15 cellular contexts compared by ENCODE assay signal in the genomic region with DNA sequence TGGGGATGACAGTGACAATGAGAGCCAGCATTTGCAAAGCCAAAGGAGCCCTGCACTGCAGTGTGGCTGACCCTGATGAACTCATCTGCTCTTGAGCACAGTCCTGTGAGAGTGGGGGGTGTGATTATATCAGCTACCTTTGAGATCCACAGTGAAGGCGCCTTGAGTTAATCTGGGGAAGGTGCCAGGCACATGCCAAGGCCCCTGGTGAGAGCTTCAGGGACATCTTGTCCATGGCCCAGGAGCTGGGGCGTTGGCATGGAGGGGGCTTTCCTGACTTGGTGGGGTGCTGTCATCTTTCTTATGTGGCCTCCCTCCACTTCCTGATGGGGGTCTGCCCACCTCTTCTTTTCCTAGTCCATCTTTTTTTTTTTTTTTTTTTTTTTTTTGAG.
A peak's percentile ranks its signal among the peaks of the same experiment; 100 is the strongest.
DNase-seq lines count a peak whose midpoint lies in the region; ATAC-seq, FAIRE-seq and TF ChIP-seq lines count a peak whose summit lies in the region.
"Had no signal": no experiment of that assay in that cellular context is flagged by ENCODE, and none has a peak within 500 bp of the region (broad histone marks: within the 10 kb centered on the region; RNA-seq: fewer than 3 reads in every experiment).

No MANE protein-coding gene starts in this region.

- H3K9me3 Mint-ChIP-seq in activated B cell treated with CpG ODN at 0.5 μM for 24 hours: no peaks in the 10 kb centered on the region
- H3K9me3 Mint-ChIP-seq: activated T-helper 17 cell treated with anti-CD3 and anti-CD28 coated beads, Interleukin-2, amount 50 U/mL, for 72 hours; mesothelial cell of epicardium had no signal

- TF ChIP-seq CTCF in activated B cell treated with CpG ODN at 0.5 μM for 24 hours (IDR thresholded peaks at IDR 0.05) (no peak), right lobe of liver (IDR thresholded peaks at IDR 0.05) (no peak), spleen (IDR thresholded peaks at IDR 0.05 in 8 of 11, conservative IDR thresholded peaks at IDR 0.05 in 3 of 11) (no peak), SK-N-SH (IDR thresholded peaks at IDR 0.05) (no peak)

- no peak for FAIRE-seq in frontal cortex (lab: Jason Lieb, UNC)
- FAIRE-seq: GM18507, urothelium cell line had no signal

- CTCF ChIA-PET in activated B cell treated with CpG ODN at 0.5 μM for 24 hours (lab: Charles Lee): interaction anchor here (1.3 kb wide), 1 partner anchor 114 kb away, joined by 5 read pairs; no protein-coding TSS in a partner anchor
- CTCF ChIA-PET in SK-N-SH (lab: Yijun Ruan, JAX): interaction anchor here (0.6 to 2.2 kb wide), 4 partner anchors 32 to 658 kb away, joined by 3 to 5 read pairs (median 4); a partner anchor contains a TSS

- H3K4me2 ChIP-seq in BLaER1 (peak overlapping the region; percentile 55), SK-N-SH (no peak overlapping the region)

- no peak for TF ChIP-seq EP300 in SK-N-SH (IDR thresholded peaks at IDR 0.05; ENCODE audit: borderline replicate concordance in 1 of 2, low read depth in 1 of 2, low read length in 1 of 2)

- no peak for TF ChIP-seq POLR2A in right lobe of liver (IDR thresholded peaks at IDR 0.05)
- TF ChIP-seq POLR2A in spleen (IDR thresholded peaks at IDR 0.05): no peak

- no peaks in the 10 kb centered on the region for H3K9me3 ChIP-seq in BLaER1
- no peaks in the 10 kb centered on the region for H3K9me3 ChIP-seq in right lobe of liver
- no peaks in the 10 kb centered on the region for H3K9me3 ChIP-seq in spleen
- H3K9me3 ChIP-seq in SK-N-SH: no peaks in the 10 kb centered on the region
- H3K9me3 ChIP-seq: ovary had no signal

- DNase-seq in activated B cell treated with CpG ODN at 0.5 μM for 24 hours (no peak), right lobe of liver (no peak), spleen (no peak), NCI-H2107 treated with DMSO at 0.1 percent for 48 hours (lab: John Stamatoyannopoulos, UW; ENCODE audit: unreplicated experiment) (no peak), frontal cortex (ENCODE audit: low spot score in 2 of 2) (no peak), hypothalamus (lab: John Stamatoyannopoulos, UW) (no peak), SK-N-SH (no peak)
- DNase-seq: activated CD4-positive, alpha-beta T cell treated with anti-CD3 and anti-CD28 coated beads, Interleukin-2, amount 50 U/mL, for 4 hours; SIG-M5 had no signal

- no peaks in the 10 kb centered on the region for H3K27me3 ChIP-seq in BLaER1
- no peaks in the 10 kb centered on the region for H3K27me3 ChIP-seq in right lobe of liver
- no peaks in the 10 kb centered on the region for H3K27me3 ChIP-seq in spleen (replicated peaks in 1 of 7)
- no peaks in the 10 kb centered on the region for H3K27me3 ChIP-seq in SK-N-SH (ENCODE audit: insufficient read depth)
- H3K27me3 ChIP-seq: ovary had no signal

- no peak for TF ChIP-seq RAD21 in SK-N-SH (IDR thresholded peaks at IDR 0.05; ENCODE audit: low read length)

- peaks cover 10% of the 10 kb centered on the region for H3F3A ChIP-seq in SK-N-SH (replicated peaks; ENCODE audit: insufficient read depth)

- H3K4me3 ChIP-seq in BLaER1: no peak overlapping the region
- H3K4me3 ChIP-seq in right lobe of liver: no peak overlapping the region
- H3K4me3 ChIP-seq in spleen: no peak overlapping the region
- H3K4me3 ChIP-seq in SK-N-SH (ENCODE audit: low read depth in 2 of 2, low read length in 1 of 2): no peak overlapping the region
- H3K4me3 ChIP-seq: ovary had no signal

- H3K9ac ChIP-seq in BLaER1: no peak overlapping the region
- H3K9ac ChIP-seq in SK-N-SH: no peak overlapping the region

- peaks cover 46% of the 10 kb centered on the region for H3K4me1 Mint-ChIP-seq in activated B cell treated with CpG ODN at 0.5 μM for 24 hours
- H3K4me1 Mint-ChIP-seq: activated T-helper 17 cell treated with anti-CD3 and anti-CD28 coated beads, Interleukin-2, amount 50 U/mL, for 72 hours had no signal

- H3K79me2 ChIP-seq in SK-N-SH (ENCODE audit: insufficient read depth): no peaks in the 10 kb centered on the region

- intact Hi-C loops in activated B cell treated with CpG ODN at 0.5 μM for 24 hours (cut with micrococcal nuclease): loop anchor here (10.0 kb wide), 1 partner anchor 208 kb away; a partner anchor contains a TSS
- intact Hi-C loops in right lobe of liver (cut with DNase I): loop anchor here (10.0 kb wide), 1 partner anchor 88 kb away; a partner anchor contains a TSS
- intact Hi-C loops in spleen (cut with DNase I; ENCODE audit: low total_unique reads): loop anchor here (10.0 kb wide), 2 partner anchors 88 to 208 kb away; a partner anchor contains a TSS

- POLR2A ChIA-PET in activated B cell treated with CpG ODN at 0.5 μM for 24 hours (lab: Charles Lee) (interaction anchor here (1.4 kb wide), 1 partner anchor 86 kb away, joined by 4 read pairs; a partner anchor contains a TSS), SK-N-SH (lab: Yijun Ruan, JAX) (no interaction called here)

- no peak overlapping the region for H2AFZ ChIP-seq in SK-N-SH (ENCODE audit: low read depth)

- peaks cover 21% of the 10 kb centered on the region; the same call in 1 of the 2 replicates for H3K36me3 ChIP-seq in BLaER1
- H3K36me3 ChIP-seq in right lobe of liver: no peaks in the 10 kb centered on the region
- H3K36me3 ChIP-seq in spleen: peaks cover 0 to 47% (median 9%) of the 10 kb centered on the region in 6 donors
- H3K36me3 ChIP-seq in SK-N-SH (replicated peaks in 1 of 2; ENCODE audit: control insufficient read depth in 1 of 2, insufficient read depth in 2 of 2, low read length in 1 of 2): no peaks in the 10 kb centered on the region
- H3K36me3 ChIP-seq: ovary had no signal

- H4K20me1 ChIP-seq in BLaER1: no peaks in the 10 kb centered on the region
- no peaks in the 10 kb centered on the region for H4K20me1 ChIP-seq in SK-N-SH (ENCODE audit: insufficient read depth)

- H3K36me3 Mint-ChIP-seq in activated B cell treated with CpG ODN at 0.5 μM for 24 hours (ENCODE audit: low read depth): peaks cover 60% of the 10 kb centered on the region
- H3K36me3 Mint-ChIP-seq: mesothelial cell of epicardium had no signal

- ATAC-seq in activated B cell treated with CpG ODN at 0.5 μM for 24 hours (ENCODE audit: low read depth) (no peak), right lobe of liver (no peak)
- ATAC-seq: activated T-helper 17 cell treated with anti-CD3 and anti-CD28 coated beads, Interleukin-2, amount 50 U/mL, for 72 hours had no signal

- peaks cover 59% of the 10 kb centered on the region for H3K4me1 ChIP-seq in BLaER1
- H3K4me1 ChIP-seq in right lobe of liver: no peaks in the 10 kb centered on the region
- peaks cover 5 to 65% (median 33%) of the 10 kb centered on the region in 6 donors for H3K4me1 ChIP-seq in spleen
- H3K4me1 ChIP-seq in SK-N-SH (ENCODE audit: control insufficient read depth in 1 of 2, insufficient read depth in 2 of 2, low read depth in 1 of 2, low read length in 1 of 2): peaks cover 6 to 11% of the 10 kb centered on the region in 2 experiments; a peak in 1 of 4 replicates

- H3K27me3 Mint-ChIP-seq in activated B cell treated with CpG ODN at 0.5 μM for 24 hours: no peaks in the 10 kb centered on the region
- H3K27me3 Mint-ChIP-seq: activated T-helper 17 cell treated with anti-CD3 and anti-CD28 coated beads, Interleukin-2, amount 50 U/mL, for 72 hours had no signal

- H3K27ac ChIP-seq in BLaER1: no peak overlapping the region
- H3K27ac ChIP-seq in right lobe of liver: peak overlapping the region in 2 of 3 donors; percentile 21 to 24
- peak overlapping the region in 5 of 8 donors; percentile 40 to 79 (median 62) for H3K27ac ChIP-seq in spleen
- H3K27ac ChIP-seq in SK-N-SH (ENCODE audit: low read depth in 2 of 2, low read length in 1 of 2): peak overlapping the region in 1 of 2 experiments; percentile 58; a peak in 2 of 4 replicates
- H3K27ac ChIP-seq: ovary had no signal

- no peaks in the 10 kb centered on the region for H3K9me2 ChIP-seq in SK-N-SH

- H3K4me3 Mint-ChIP-seq in activated B cell treated with CpG ODN at 0.5 μM for 24 hours: no peak overlapping the region
- H3K4me3 Mint-ChIP-seq: activated T-helper 17 cell treated with anti-CD3 and anti-CD28 coated beads, Interleukin-2, amount 50 U/mL, for 72 hours; mesothelial cell of epicardium had no signal

- peak overlapping the region; percentile 30 for H3K27ac Mint-ChIP-seq in activated B cell treated with CpG ODN at 0.5 μM for 24 hours
- H3K27ac Mint-ChIP-seq: activated T-helper 17 cell treated with anti-CD3 and anti-CD28 coated beads, Interleukin-2, amount 50 U/mL, for 72 hours; mesothelial cell of epicardium had no signal

- WGBS in right lobe of liver (ENCODE audit: insufficient coverage, low coverage, low lambda C conversion rate, missing lambda C conversion rate): 43% methylated on average over 1 of the region's 2 CpGs
- WGBS in spleen, 5 donors: 76 to 88% (median 79%) methylated on average over 2 of the region's 2 CpGs
- 100% methylated on average over 1 of the region's 2 CpGs for WGBS in SK-N-SH (ENCODE audit: low lambda C conversion rate)

TF ChIP-seq in SK-N-SH, 30 proteins besides CTCF, POLR2A, EP300 and RAD21:
- TF ChIP-seq, protein P1, sequence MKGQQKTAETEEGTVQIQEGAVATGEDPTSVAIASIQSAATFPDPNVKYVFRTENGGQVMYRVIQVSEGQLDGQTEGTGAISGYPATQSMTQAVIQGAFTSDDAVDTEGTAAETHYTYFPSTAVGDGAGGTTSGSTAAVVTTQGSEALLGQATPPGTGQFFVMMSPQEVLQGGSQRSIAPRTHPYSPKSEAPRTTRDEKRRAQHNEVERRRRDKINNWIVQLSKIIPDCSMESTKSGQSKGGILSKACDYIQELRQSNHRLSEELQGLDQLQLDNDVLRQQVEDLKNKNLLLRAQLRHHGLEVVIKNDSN (IDR thresholded peaks at IDR 0.05; ENCODE audit: borderline replicate concordance, low read depth): no peak
